In genomic region chr18:2625217-2625616, GRCh38 we compare ENCODE assay signal across 21 cellular contexts.
"Had no signal": no experiment of that assay in that cellular context is flagged by ENCODE, and none has a peak within 500 bp of the region (broad histone marks: within the 10 kb centered on the region; RNA-seq: fewer than 3 reads in every experiment).

No MANE protein-coding gene starts in this region.

- H3K4me1 ChIP-seq: gastroesophageal sphincter, spleen, thyroid gland, upper lobe of right lung had no signal

- H3K27ac Mint-ChIP-seq: activated CD4-positive, alpha-beta memory T cell treated with anti-CD3 and anti-CD28 coated beads for 36 hours; activated naive CD8-positive, alpha-beta T cell treated with anti-CD3 and anti-CD28 coated beads, Interleukin-2, amount 50 U/mL, for 24 hours; activated T-helper 2 cell treated with anti-CD3 and anti-CD28 coated beads, Interferon-gamma antibody, Interleukin-2, Interleukin-4, amounts not matched to agents 10 μg/mL and 5 μg/mL and 100 μg/mL, durations not matched to agents 14 hours and 24 hours and 36 hours; mesothelial cell of epicardium; natural killer cell; progenitor cell of endocrine pancreas had no signal

- DNase-seq: activated CD4-positive, alpha-beta memory T cell treated with anti-CD3 and anti-CD28 coated beads for 36 hours; activated CD4-positive, alpha-beta T cell treated with anti-CD3 and anti-CD28 coated beads for 1 hour; activated naive CD4-positive, alpha-beta T cell; activated naive CD8-positive, alpha-beta T cell treated with anti-CD3 and anti-CD28 coated beads, Interleukin-2, amount 50 U/mL, for 24 hours; head of caudate nucleus; hypothalamus; left ventricle myocardium superior; mammary epithelial cell; natural killer cell; retina; spleen; stimulated activated CD4-positive, alpha-beta T cell treated with anti-CD3 and anti-CD28 coated beads, Interleukin-4, amount 100 ng/mL, for 1 hour; stimulated activated naive CD8-positive, alpha-beta T cell treated with anti-CD3 and anti-CD28 coated beads, Interleukin-15, Interleukin-2, amounts not matched to agents 100 U/mL and 50 U/mL, for 24 hours; thyroid gland; upper lobe of right lung; WERI-Rb-1 had no signal

- H3K36me3 Mint-ChIP-seq: activated CD4-positive, alpha-beta memory T cell treated with anti-CD3 and anti-CD28 coated beads for 36 hours; mesothelial cell of epicardium; natural killer cell had no signal

- H3K27me3 Mint-ChIP-seq: activated CD4-positive, alpha-beta memory T cell treated with anti-CD3 and anti-CD28 coated beads for 36 hours; activated naive CD8-positive, alpha-beta T cell treated with anti-CD3 and anti-CD28 coated beads, Interleukin-2, amount 50 U/mL, for 24 hours; progenitor cell of endocrine pancreas had no signal

- H3K9me3 ChIP-seq: gastroesophageal sphincter, spleen, thyroid gland, upper lobe of right lung had no signal

- ATAC-seq: activated naive CD8-positive, alpha-beta T cell treated with anti-CD3 and anti-CD28 coated beads, Interleukin-2, amount 50 U/mL, for 24 hours; gastroesophageal sphincter; left ventricle myocardium superior; natural killer cell; stimulated activated naive CD8-positive, alpha-beta T cell treated with anti-CD3 and anti-CD28 coated beads, Interleukin-15, Interleukin-2, amounts not matched to agents 100 U/mL and 50 U/mL, for 24 hours; upper lobe of right lung had no signal

- H3K36me3 ChIP-seq: gastroesophageal sphincter, spleen, thyroid gland, upper lobe of right lung, WERI-Rb-1 had no signal

- H3K9me3 Mint-ChIP-seq: activated CD4-positive, alpha-beta memory T cell treated with anti-CD3 and anti-CD28 coated beads for 36 hours; activated naive CD8-positive, alpha-beta T cell treated with anti-CD3 and anti-CD28 coated beads, Interleukin-2, amount 50 U/mL, for 24 hours; activated T-helper 2 cell treated with anti-CD3 and anti-CD28 coated beads, Interferon-gamma antibody, Interleukin-2, Interleukin-4, amounts not matched to agents 10 μg/mL and 5 μg/mL and 100 μg/mL, durations not matched to agents 14 hours and 24 hours and 36 hours; mesothelial cell of epicardium; natural killer cell had no signal

- H3K4me1 Mint-ChIP-seq: mesothelial cell of epicardium had no signal

- H3K4me3 Mint-ChIP-seq: activated CD4-positive, alpha-beta memory T cell treated with anti-CD3 and anti-CD28 coated beads for 36 hours; activated naive CD8-positive, alpha-beta T cell treated with anti-CD3 and anti-CD28 coated beads, Interleukin-2, amount 50 U/mL, for 24 hours; mesothelial cell of epicardium; natural killer cell had no signal

- H3K4me3 ChIP-seq: gastroesophageal sphincter, spleen, thyroid gland, upper lobe of right lung had no signal

- H3K27ac ChIP-seq: epithelial cell of prostate, gastroesophageal sphincter, spleen, thyroid gland, upper lobe of right lung, WERI-Rb-1 had no signal

- H3K27me3 ChIP-seq: gastroesophageal sphincter, spleen, thyroid gland, upper lobe of right lung had no signal
